Comparison of ENCODE assay signal across 39 cellular contexts in the genomic region with DNA sequence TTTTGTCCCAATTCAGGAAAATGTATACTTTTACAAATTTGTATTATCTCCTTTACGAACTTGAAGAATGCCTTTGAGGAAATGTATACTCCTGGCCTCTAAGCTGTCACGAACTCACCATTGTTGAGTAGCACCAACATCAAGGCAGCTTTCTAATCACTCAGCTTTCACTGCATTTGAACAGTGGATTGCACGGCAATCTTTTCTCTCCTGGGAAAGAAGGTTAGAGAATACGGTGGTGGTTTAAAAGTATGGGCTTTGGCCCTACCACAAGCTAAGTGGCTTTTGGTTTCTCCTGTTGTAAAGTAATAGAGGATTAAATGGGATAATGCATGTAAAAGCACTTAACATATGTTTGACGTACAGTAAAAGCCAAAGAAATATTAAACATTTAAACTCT.
"Had no signal": no experiment of that assay in that cellular context is flagged by ENCODE, and none has a peak within 500 bp of the region (broad histone marks: within the 10 kb centered on the region; RNA-seq: fewer than 3 reads in every experiment).

No MANE protein-coding gene starts in this region.

- ATAC-seq: activated T-helper 17 cell treated with anti-CD3 and anti-CD28 coated beads, Interleukin-2, amount 50 U/mL, for 72 hours; PC-3; Right ventricle myocardium inferior; SK-N-SH treated with all-trans-retinoic acid at 6 μM for 48 hours had no signal

- H3K27me3 ChIP-seq: ascending aorta, cardiac muscle cell, MG63, Peyer's patch had no signal

- H3K36me3 ChIP-seq: cardiac muscle cell had no signal

- H3K27ac ChIP-seq: ascending aorta, cardiac muscle cell, Peyer's patch, VCaP had no signal

- H3K9me3 ChIP-seq: ascending aorta, MG63, Peyer's patch had no signal

- H3K4me3 ChIP-seq: ascending aorta, cardiac muscle cell, MG63, Peyer's patch had no signal

- DNase-seq: activated B cell treated with CpG ODN at 0.5 μM for 24 hours; activated CD4-positive, alpha-beta memory T cell treated with anti-CD3 and anti-CD28 coated beads for 36 hours; activated CD4-positive, alpha-beta T cell treated with anti-CD3 and anti-CD28 coated beads for 4 hours; activated CD4-positive, alpha-beta T cell treated with anti-CD3 and anti-CD28 coated beads, Interleukin-2, amount 50 U/mL, for 1 hour; activated CD4-positive, CD25-positive, alpha-beta regulatory T cell treated with anti-CD3 and anti-CD28 coated beads, Interleukin-2, amount 50 U/mL, for 72 hours; activated CD8-positive, alpha-beta memory T cell treated with anti-CD3 and anti-CD28 coated beads, Interleukin-2, amount 50 U/mL, for 4 hours; activated effector memory CD4-positive, alpha-beta T cell treated with anti-CD3 and anti-CD28 coated beads, Interleukin-2, amount 50 U/mL, for 16 hours; activated naive CD4-positive, alpha-beta T cell; activated naive CD4-positive, alpha-beta T cell treated with anti-CD3 and anti-CD28 coated beads, Interleukin-2, amount 50 U/mL, for 16 hours; activated naive CD8-positive, alpha-beta T cell treated with anti-CD3 and anti-CD28 coated beads, Interleukin-2, amount 10 ng/mL, durations not matched to agents 7 days and 5 days; activated T-cell treated with anti-CD3 and anti-CD28 coated beads for 4 hours; activated T-cell treated with anti-CD3 and anti-CD28 coated beads, Interleukin-2, amount 50 U/mL, for 48 hours; amygdala; Kasumi-1; MG63; NCI-H1048; NCI-H1105 treated with DMSO at 0.1 percent for 48 hours; NCI-H1436; NCI-H1694; NCI-H1930; NCI-H2081 treated with DMSO at 0.1 percent for 48 hours; NCI-H226; NCI-H446 treated with DMSO at 0.1 percent for 48 hours; NCI-H524; NCI-H69; NK-92 treated with Interleukin-12 subunit alpha and Interleukin-12 subunit beta, amount 100 ng/mL, for 24 hours; PC-3; Peyer's patch; RPMI8226; SIG-M5; T-helper 1 cell; T-helper 2 cell; T-helper 9 cell had no signal

- H3K4me1 ChIP-seq: ascending aorta, Peyer's patch had no signal
